23 cellular contexts compared by ENCODE assay signal in genomic region chr17:67772679-67773078, GRCh38. TPM values are rescaled to one million over a fixed set of nuclear protein-coding genes. Genes with fewer than 3 reads are reported as not detected.
A peak's percentile ranks its signal among the peaks of the same experiment; 100 is the strongest.
DNase-seq lines count a peak whose midpoint lies in the region; ATAC-seq, FAIRE-seq and TF ChIP-seq lines count a peak whose summit lies in the region.
"Had no signal": no experiment of that assay in that cellular context is flagged by ENCODE, and none has a peak within 500 bp of the region (broad histone marks: within the 10 kb centered on the region; RNA-seq: fewer than 3 reads in every experiment).

No MANE protein-coding gene starts in this region.

- peak overlapping the region; percentile 62; the same call in 1 of the 2 replicates for H2BK20ac ChIP-seq in H1 (ENCODE audit: low read length)

- no peaks in the 10 kb centered on the region for H3K79me2 ChIP-seq in H1 (ENCODE audit: control insufficient read depth in 1 of 2, insufficient read depth in 2 of 2, low read length in 2 of 2)

- no peak overlapping the region for H3K4ac ChIP-seq in H1 (replicated peaks; ENCODE audit: insufficient read length, low read depth, low read length)

- H3K27me3 ChIP-seq in H1 (replicated peaks in 1 of 4; ENCODE audit: control insufficient read depth in 3 of 4, extremely low read depth in 1 of 4, insufficient read depth in 3 of 4, low read length in 3 of 4) = no peaks in the 10 kb centered on the region
- no peaks in the 10 kb centered on the region for H3K27me3 ChIP-seq in esophagus muscularis mucosa
- H3K27me3 ChIP-seq: BLaER1 treated with 17β-estradiol and CSF1 and Interleukin-3, amounts not matched to agents 10 nM and 100 nM had no signal

- no peak overlapping the region for H3K4me3 ChIP-seq in HEK293 (ENCODE audit: low read depth, low read length)
- H3K4me3 ChIP-seq in H1 (ENCODE audit: extremely low read depth in 1 of 4, insufficient read depth in 2 of 4, low read depth in 3 of 4, low read length in 4 of 4) = no peak overlapping the region
- H3K4me3 ChIP-seq in esophagus muscularis mucosa = no peak overlapping the region
- H3K4me3 ChIP-seq: A549; BLaER1 treated with 17β-estradiol and CSF1 and Interleukin-3, amounts not matched to agents 10 nM and 100 nM had no signal

- intact Hi-C loops in cardiac septum (cut with DNase I) (no loop called here), left cardiac atrium (cut with DNase I) (loop anchor here in 1 of 2 donors (10.0 kb wide), 1 partner anchor 58 kb away; the partner anchor contains the start of gene NOL11), esophagus muscularis mucosa (cut with DNase I) (no loop called here)

- H4K91ac ChIP-seq in H1 (replicated peaks; ENCODE audit: insufficient read length, low read length) = no peak overlapping the region

- H3K36me3 ChIP-seq in HEK293 (ENCODE audit: control insufficient read depth in 2 of 2, insufficient read depth in 1 of 2, low read length in 2 of 2) (no peaks in the 10 kb centered on the region), H1 (ENCODE audit: control insufficient read depth in 2 of 4, insufficient read depth in 4 of 4, low read length in 3 of 4) (no peaks in the 10 kb centered on the region), esophagus muscularis mucosa (no peaks in the 10 kb centered on the region)
- H3K36me3 ChIP-seq: BLaER1 treated with 17β-estradiol and CSF1 and Interleukin-3, amounts not matched to agents 10 nM and 100 nM had no signal

- TF ChIP-seq POLR2A in H1 (IDR thresholded peaks at IDR 0.05; ENCODE audit: control extremely low read depth in 1 of 2, low read depth in 2 of 2, low read length in 2 of 2) (no peak), esophagus muscularis mucosa (IDR thresholded peaks at IDR 0.05; ENCODE audit: low read depth) (no peak)

- TF ChIP-seq RAD21 in H1 (IDR thresholded peaks at IDR 0.05 in 1 of 2, conservative IDR thresholded peaks at IDR 0.05 in 1 of 2; ENCODE audit: low read depth in 2 of 2, low read length in 2 of 2) = no peak

- POLR2A ChIA-PET in HEK293 (lab: Yijun Ruan, JAX) = no interaction called here
- POLR2A ChIA-PET in WTC11 (lab: Charles Lee) = no interaction called here
- POLR2A ChIA-PET in H1 (lab: Charles Lee; ENCODE audit: partially characterized antibody) = interaction anchor here (1.1 kb wide), 1 partner anchor 55 kb away, joined by 3 read pairs; the partner anchor contains the start of gene NOL11

- no peak overlapping the region for H3K9ac ChIP-seq in H1 (replicated peaks in 1 of 4; ENCODE audit: extremely low read depth in 1 of 4, low read depth in 3 of 4, low read length in 3 of 4)
- H3K9ac ChIP-seq: BLaER1 treated with 17β-estradiol and CSF1 and Interleukin-3, amounts not matched to agents 10 nM and 100 nM had no signal

- no peak overlapping the region for H2AFZ ChIP-seq in H1 (ENCODE audit: low read length)

- no peak overlapping the region for H2AK5ac ChIP-seq in H1 (ENCODE audit: low read depth, low read length)

- no peaks in the 10 kb centered on the region for H3K9me3 Mint-ChIP-seq in WTC11
- H3K9me3 Mint-ChIP-seq: CD4-positive, alpha-beta T cell; CD8-positive, alpha-beta T cell had no signal

- H4K20me1 ChIP-seq in H1 (replicated peaks in 1 of 2; ENCODE audit: control insufficient read depth in 1 of 2, insufficient read depth in 2 of 2, low read length in 2 of 2) = no peaks in the 10 kb centered on the region
- H4K20me1 ChIP-seq: BLaER1 treated with 17β-estradiol and CSF1 and Interleukin-3, amounts not matched to agents 10 nM and 100 nM had no signal

- CTCF ChIA-PET in HEK293 (lab: Yijun Ruan, JAX) (interaction anchor here (0.6 to 1.4 kb wide), 2 partner anchors 28 to 384 kb away, joined by 3 read pairs; no protein-coding TSS in a partner anchor), WTC11 (lab: Charles Lee) (no interaction called here), H1 (lab: Charles Lee; ENCODE audit: partially characterized antibody) (interaction anchor here (1.2 to 1.7 kb wide), 2 partner anchors 13 to 37 kb away, joined by 3 read pairs; no protein-coding TSS in a partner anchor)

- no peak overlapping the region for H3K14ac ChIP-seq in H1 (ENCODE audit: insufficient read length)

- no peaks in the 10 kb centered on the region; the same call in 1 of the 2 replicates for H3K27me3 Mint-ChIP-seq in WTC11 (ENCODE audit: low read depth)
- H3K27me3 Mint-ChIP-seq: B cell; CD4-positive, alpha-beta T cell had no signal

- WGBS in H1 (ENCODE audit: extremely low coverage in 1 of 2, insufficient coverage in 1 of 2, insufficient read length in 1 of 2, insufficient replicate concordance in 2 of 2, low coverage in 1 of 2, low lambda C conversion rate in 2 of 2, missing lambda C conversion rate in 1 of 2), 2 experiments = 90% methylated on average over 7 of the region's 7 CpGs; no CpG with 5 or more reads in 1 of the 2 experiments
- WGBS in esophagus muscularis mucosa = 93% methylated on average over 7 of the region's 7 CpGs

- peaks cover 2% of the 10 kb centered on the region; the same call in 1 of the 2 replicates for H3K4me1 Mint-ChIP-seq in WTC11
- H3K4me1 Mint-ChIP-seq: B cell had no signal

- no peak overlapping the region for H3K56ac ChIP-seq in H1 (replicated peaks; ENCODE audit: insufficient read length, low read depth, low read length)

- H3K9me3 ChIP-seq in HEK293 (ENCODE audit: control insufficient read depth, insufficient read depth, low read depth, low read length) = no peaks in the 10 kb centered on the region
- no peaks in the 10 kb centered on the region for H3K9me3 ChIP-seq in H1 (ENCODE audit: insufficient read depth in 2 of 2, low read depth in 1 of 2, low read length in 1 of 2)
- no peaks in the 10 kb centered on the region for H3K9me3 ChIP-seq in esophagus muscularis mucosa
- H3K9me3 ChIP-seq: A549; BLaER1 treated with 17β-estradiol and CSF1 and Interleukin-3, amounts not matched to agents 10 nM and 100 nM; Caco-2 had no signal

- no peak overlapping the region for H3K23ac ChIP-seq in H1 (ENCODE audit: insufficient read length)

- DNase-seq in cardiac septum (ENCODE audit: low spot score) (peak; percentile 19), left cardiac atrium (no peak), WTC11 (ENCODE audit: low spot score) (no peak), H1 (ENCODE audit: low read depth in 1 of 2, low spot score in 2 of 2) (no peak), NCI-H2171 treated with DMSO at 0.1 percent for 48 hours (lab: John Stamatoyannopoulos, UW) (no peak), esophagus muscularis mucosa (ENCODE audit: extremely low spot score) (no peak)
- DNase-seq: AML-193; Caco-2; Calu3; CD4-positive, alpha-beta T cell; CD8-positive, alpha-beta T cell; DMS79 treated with DMSO at 0.1 percent for 48 hours; GF-D8 had no signal

- TF ChIP-seq EP300 in H1 (IDR thresholded peaks at IDR 0.05; ENCODE audit: borderline replicate concordance in 1 of 2, low read depth in 2 of 2, low read length in 2 of 2) (no peak), esophagus muscularis mucosa (IDR thresholded peaks at IDR 0.05) (no peak)

- H2BK12ac ChIP-seq in H1 (ENCODE audit: low read depth, low read length) = no peak overlapping the region

- no peak overlapping the region for H3K27ac ChIP-seq in HEK293 (ENCODE audit: extremely low read depth, low read depth, low read length)
- H3K27ac ChIP-seq in H1 (ENCODE audit: low read depth, low read length) = no peak overlapping the region
- no peak overlapping the region for H3K27ac ChIP-seq in esophagus muscularis mucosa (replicated peaks in 1 of 4)
- H3K27ac ChIP-seq: 22Rv1; A549; BLaER1 treated with 17β-estradiol and CSF1 and Interleukin-3, amounts not matched to agents 10 nM and 100 nM; C4-2B had no signal

- no peak overlapping the region for H3K4me3 Mint-ChIP-seq in WTC11
- H3K4me3 Mint-ChIP-seq: B cell; CD4-positive, alpha-beta T cell; CD8-positive, alpha-beta T cell had no signal

- H4K8ac ChIP-seq in H1 (ENCODE audit: extremely low read depth, insufficient read depth, low read length) = no peak overlapping the region

- no peak overlapping the region for H3K27ac Mint-ChIP-seq in WTC11
- H3K27ac Mint-ChIP-seq: B cell; CD4-positive, alpha-beta T cell; CD8-positive, alpha-beta T cell had no signal

- no peak overlapping the region for H2BK120ac ChIP-seq in H1 (replicated peaks; ENCODE audit: low read depth, low read length)

- no peaks in the 10 kb centered on the region for H3K4me1 ChIP-seq in HEK293 (ENCODE audit: control insufficient read depth, insufficient read depth, low read length)
- H3K4me1 ChIP-seq in H1 (replicated peaks in 1 of 4; ENCODE audit: control insufficient read depth in 3 of 4, insufficient read depth in 4 of 4, low read length in 3 of 4) = no peaks in the 10 kb centered on the region
- H3K4me1 ChIP-seq in esophagus muscularis mucosa = no peaks in the 10 kb centered on the region
- H3K4me1 ChIP-seq: A549, Caco-2 had no signal

- ATAC-seq in left cardiac atrium (no peak), WTC11 (no peak)
- ATAC-seq: A549; CD8-positive, alpha-beta T cell had no signal

- H3K23me2 ChIP-seq in H1 (ENCODE audit: low read depth, low read length) = no peaks in the 10 kb centered on the region

- no peaks in the 10 kb centered on the region for H3K79me1 ChIP-seq in H1 (ENCODE audit: low read depth, low read length)

- no peak overlapping the region for H2BK15ac ChIP-seq in H1 (ENCODE audit: low read length)

- H3K4me2 ChIP-seq in H1 (ENCODE audit: insufficient read depth in 1 of 2, low read depth in 2 of 2, low read length in 2 of 2) = no peak overlapping the region
- H3K4me2 ChIP-seq: A549; BLaER1 treated with 17β-estradiol and CSF1 and Interleukin-3, amounts not matched to agents 10 nM and 100 nM had no signal

- no peaks in the 10 kb centered on the region for H3K36me3 Mint-ChIP-seq in WTC11
- H3K36me3 Mint-ChIP-seq: CD8-positive, alpha-beta T cell had no signal

- FAIRE-seq in H1 (lab: Jason Lieb, UNC) = no peak
- FAIRE-seq: D721Med, G401.6, GM12891, GM19239 had no signal

- no peak overlapping the region for H4K5ac ChIP-seq in H1 (ENCODE audit: insufficient read length, low read depth, low read length)

- H3K18ac ChIP-seq in H1 (ENCODE audit: extremely low read depth, low read length) = no peak overlapping the region

- TF ChIP-seq CTCF in HEK293 (tag by site-specific recombination; IDR thresholded peaks at IDR 0.05) (no peak), WTC11 (IDR thresholded peaks at IDR 0.05) (no peak), H1 (IDR thresholded peaks at IDR 0.05; ENCODE audit: control extremely low read depth in 1 of 3, insufficient read depth in 1 of 3, low read depth in 1 of 3, low read length in 3 of 3) (no peak), esophagus muscularis mucosa (IDR thresholded peaks at IDR 0.05) (no peak)

- no peak overlapping the region for H2BK5ac ChIP-seq in H1 (ENCODE audit: low read depth, low read length)

RNA-seq across cellular contexts. Expression of gene BPTF, which starts 52.6 kb away (rescaled TPM):
- 72.9 TPM for total RNA-seq in cardiac septum
- 10 to 100 TPM; 84.8 to 85.2 TPM for total RNA-seq in left cardiac atrium
- total RNA-seq in WTC11 (2021) = 177 to 181 TPM (median 178 TPM) in 3 replicates
- 223 and 228 TPM in 2 replicates for total RNA-seq in H1 (2021; fragmentation: NEBNext Ultra II Directional; extraction: Animal tissue kit (Norgen Biotek cat#: 25700))
- polyA plus RNA-seq in H1 (2011; rRNA removed) = 86.0 and 107 TPM in 2 replicates
- 77.6 TPM for polyA plus RNA-seq in H1 (2011; cell fraction: cytosol; rRNA removed)
- polyA plus RNA-seq in H1 (2011; cell fraction: nucleus; rRNA removed) = 284 TPM
- polyA plus RNA-seq in H1 (2012, experiment 1 of 2) = 124 to 166 TPM (median 143 TPM) in 4 replicates
- 6.0 TPM for polyA plus RNA-seq in H1 (2012, experiment 2 of 2)
- 130 TPM for polyA plus RNA-seq in H1 (2013, experiment 1 of 2)
- 114 TPM for polyA plus RNA-seq in H1 (2013, experiment 2 of 2)
- 286 and 392 TPM in 2 replicates for polyA minus RNA-seq in H1 (2011; rRNA and poly(A)+ RNA removed)
- polyA minus RNA-seq in H1 (2011; cell fraction: cytosol; rRNA and poly(A)+ RNA removed) = 97.2 TPM
- polyA minus RNA-seq in H1 (2011; cell fraction: nucleus; rRNA and poly(A)+ RNA removed) = 357 TPM
- 10 to 100 TPM; 60.3 to 77.7 (median 74.2) TPM for total RNA-seq in esophagus muscularis mucosa

RNA-seq across cellular contexts. Expression of gene NOL11, which starts 54.9 kb away (rescaled TPM):
- 22.0 TPM for total RNA-seq in cardiac septum
- 10 to 100 TPM; 26.1 to 32.4 TPM for total RNA-seq in left cardiac atrium
- 61.5 to 67.0 TPM (median 66.4 TPM) in 3 replicates for total RNA-seq in WTC11 (2021)
- 97.2 and 102 TPM in 2 replicates for total RNA-seq in H1 (2021; fragmentation: NEBNext Ultra II Directional; extraction: Animal tissue kit (Norgen Biotek cat#: 25700))
- 28.2 and 58.0 TPM in 2 replicates for polyA plus RNA-seq in H1 (2011; rRNA removed)
- polyA plus RNA-seq in H1 (2011; cell fraction: cytosol; rRNA removed) = 45.6 TPM
- polyA plus RNA-seq in H1 (2011; cell fraction: nucleus; rRNA removed) = 32.3 TPM
- polyA plus RNA-seq in H1 (2012, experiment 1 of 2) = 70.1 to 123 TPM (median 76.1 TPM) in 4 replicates
- 12.2 TPM for polyA plus RNA-seq in H1 (2012, experiment 2 of 2)
- polyA plus RNA-seq in H1 (2013, experiment 1 of 2) = 69.1 TPM
- 75.3 TPM for polyA plus RNA-seq in H1 (2013, experiment 2 of 2)
- 59.4 and 99.9 TPM in 2 replicates for polyA minus RNA-seq in H1 (2011; rRNA and poly(A)+ RNA removed)
- 260 TPM for polyA minus RNA-seq in H1 (2011; cell fraction: cytosol; rRNA and poly(A)+ RNA removed)
- polyA minus RNA-seq in H1 (2011; cell fraction: nucleus; rRNA and poly(A)+ RNA removed) = 80.3 TPM
- 10 to 100 TPM; 16.0 to 23.3 (median 21.3) TPM for total RNA-seq in esophagus muscularis mucosa
